18 cellular contexts compared by ENCODE assay signal in genomic region chr19:39130337-39131254, GRCh38. TPM values are rescaled to one million over a fixed set of nuclear protein-coding genes. Genes with fewer than 3 reads are reported as not detected.
DNase-seq lines count a peak whose midpoint lies in the region; ATAC-seq, FAIRE-seq and TF ChIP-seq lines count a peak whose summit lies in the region.
"Had no signal": no experiment of that assay in that cellular context is flagged by ENCODE, and none has a peak within 500 bp of the region (broad histone marks: within the 10 kb centered on the region; RNA-seq: fewer than 3 reads in every experiment).

No MANE protein-coding gene starts in this region.

- H3K4me3 ChIP-seq in A549 = no peak overlapping the region
- no peak overlapping the region for H3K4me3 ChIP-seq in H7 (ENCODE audit: insufficient read depth, low read depth, low read length)
- no peak overlapping the region for H3K4me3 ChIP-seq in K562
- H3K4me3 ChIP-seq in smooth muscle cell = no peak overlapping the region
- H3K4me3 ChIP-seq: mucosa of descending colon, SJSA1, skin epidermis had no signal

- peak overlapping the region in 1 of 2 experiments; percentile 92; a peak in 1 of 6 replicates for H3K27ac ChIP-seq in A549
- H3K27ac ChIP-seq in K562 (ENCODE audit: extremely low read depth, low read depth, low read length) = no peak overlapping the region
- H3K27ac ChIP-seq in smooth muscle cell (ENCODE audit: low read depth) = no peak overlapping the region
- H3K27ac ChIP-seq: SJSA1 had no signal

- H3K4me1 ChIP-seq in A549 (peaks cover 39% of the 10 kb centered on the region), K562 (replicated peaks in 1 of 2; ENCODE audit: control insufficient read depth in 2 of 2, insufficient read depth in 2 of 2, low read length in 2 of 2) (peaks cover 21 to 60% of the 10 kb centered on the region in 2 experiments), smooth muscle cell (ENCODE audit: low read depth) (peaks cover 8% of the 10 kb centered on the region)

- peaks cover 16% of the 10 kb centered on the region for H3K9me1 ChIP-seq in K562 (ENCODE audit: control insufficient read depth, insufficient read depth, low read length)

- H3K9ac ChIP-seq in K562 (ENCODE audit: insufficient read depth in 1 of 2, low read depth in 2 of 2, low read length in 2 of 2) = peak overlapping the region in 1 of 2 experiments; percentile 37; a peak in 2 of 4 replicates
- no peak overlapping the region for H3K9ac ChIP-seq in smooth muscle cell (ENCODE audit: low read depth)

- H3K79me2 ChIP-seq in K562 (ENCODE audit: control insufficient read depth, insufficient read depth, low read length) (peaks cover 90% of the 10 kb centered on the region), smooth muscle cell (ENCODE audit: low read depth) (peaks cover 87% of the 10 kb centered on the region)

- no peaks in the 10 kb centered on the region for H3K27me3 ChIP-seq in H7 (ENCODE audit: control insufficient read depth, insufficient read depth, low read length)
- no peaks in the 10 kb centered on the region for H3K27me3 ChIP-seq in K562 (ENCODE audit: control insufficient read depth in 2 of 2, insufficient read depth in 2 of 2, low read length in 2 of 2)
- no peaks in the 10 kb centered on the region for H3K27me3 ChIP-seq in smooth muscle cell (ENCODE audit: low read depth)
- H3K27me3 ChIP-seq: SJSA1 had no signal

- no peaks in the 10 kb centered on the region for H3K9me3 Mint-ChIP-seq in neural crest cell
- H3K9me3 Mint-ChIP-seq: activated CD4-positive, alpha-beta memory T cell treated with anti-CD3 and anti-CD28 coated beads, Interleukin-2, amount 10 ng/mL, durations not matched to agents 7 days and 5 days had no signal

- POLR2A ChIA-PET in A549 (lab: Yijun Ruan, JAX) (no interaction called here), K562 (lab: Yijun Ruan, JAX) (no interaction called here)

- CTCF ChIA-PET in A549 (lab: Yijun Ruan, JAX) (interaction anchor here (1.2 to 13.1 kb wide), 6 partner anchors 9 to 78 kb away, joined by 3 to 224 read pairs (median 9); no protein-coding TSS in a partner anchor), K562 (lab: Yijun Ruan, JAX; ENCODE audit: low intra/inter-chr PET ratio) (no interaction called here)

- H3K36me3 ChIP-seq in H7 (replicated peaks; ENCODE audit: control insufficient read depth, insufficient read depth, low read length) (no peaks in the 10 kb centered on the region), K562 (ENCODE audit: control insufficient read depth, insufficient read depth, low read length) (peaks cover 3% of the 10 kb centered on the region; the same call in 1 of the 3 replicates), smooth muscle cell (ENCODE audit: low read depth) (no peaks in the 10 kb centered on the region)

- TF ChIP-seq EP300 in A549 (IDR thresholded peaks at IDR 0.05) = no peak
- no peak for TF ChIP-seq EP300 in K562 (IDR thresholded peaks at IDR 0.05; ENCODE audit: low read length)

- FAIRE-seq in A549 (lab: Jason Lieb, UNC) (peak; percentile 23), K562 (lab: Jason Lieb, UNC) (no peak)

- H3K4me2 ChIP-seq in A549 = no peak overlapping the region
- no peak overlapping the region for H3K4me2 ChIP-seq in K562 (ENCODE audit: insufficient read depth, low read length)
- no peak overlapping the region for H3K4me2 ChIP-seq in smooth muscle cell

- TF ChIP-seq RAD21 in A549 (conservative IDR thresholded peaks at IDR 0.05 in 1 of 2, IDR thresholded peaks at IDR 0.05 in 1 of 2) (no peak), K562 (CRISPR knock-in tag; conservative IDR thresholded peaks at IDR 0.05 in 1 of 2, IDR thresholded peaks at IDR 0.05 in 1 of 2) (no peak)

- TF ChIP-seq POLR2A in A549 (IDR thresholded peaks at IDR 0.05; ENCODE audit: low read length) (no peak), K562 (conservative IDR thresholded peaks at IDR 0.05) (no peak)

- H3K4me1 Mint-ChIP-seq in neural crest cell = peaks cover 61% of the 10 kb centered on the region

- no peaks in the 10 kb centered on the region for H3F3A ChIP-seq in smooth muscle cell (ENCODE audit: low read depth)

- ATAC-seq in A549 (no peak), K562 (no peak)
- ATAC-seq: HCT116, mucosa of descending colon had no signal

- H3K9me3 ChIP-seq in A549 (no peaks in the 10 kb centered on the region), K562 (replicated peaks; ENCODE audit: control insufficient read depth, insufficient read depth, low read depth, low read length) (no peaks in the 10 kb centered on the region), smooth muscle cell (replicated peaks; ENCODE audit: low read depth) (no peaks in the 10 kb centered on the region)
- H3K9me3 ChIP-seq: mucosa of descending colon, SJSA1 had no signal

- H2AFZ ChIP-seq in K562 (ENCODE audit: low read depth, low read length) (no peak overlapping the region), smooth muscle cell (ENCODE audit: low read depth) (no peak overlapping the region)

- in situ Hi-C loops in K562 (cut with MboI) = no loop called here

- DNase-seq in A549 (ENCODE audit: low read depth in 1 of 2, low spot score in 1 of 2) = no peak
- DNase-seq in H7 = peak; percentile 50
- no peak for DNase-seq in K562 (ENCODE audit: extremely low read depth in 1 of 4, low spot score in 3 of 4)
- no peak for DNase-seq in neural crest cell (ENCODE audit: low read depth, low spot score)
- no peak for DNase-seq in H4 (ENCODE audit: low spot score)
- no peak for DNase-seq in smooth muscle cell (lab: John Stamatoyannopoulos, UW; ENCODE audit: unreplicated experiment)
- no peak for DNase-seq in ureter (ENCODE audit: low spot score)
- DNase-seq in NCI-H69 (lab: John Stamatoyannopoulos, UW) = no peak
- DNase-seq: activated CD4-positive, alpha-beta memory T cell treated with anti-CD3 and anti-CD28 coated beads, Interleukin-2, amount 10 ng/mL, durations not matched to agents 7 days and 5 days; AML-193; hypothalamus; MM.1S; mucosa of descending colon; NCI-H526 treated with DMSO at 0.1 percent for 48 hours; stimulated activated CD8-positive, alpha-beta memory T cell treated with anti-CD3 and anti-CD28 coated beads, Interleukin-4, amount 100 ng/mL, for 48 hours had no signal

- no peaks in the 10 kb centered on the region for H3K36me3 Mint-ChIP-seq in neural crest cell (ENCODE audit: low read depth)

- WGBS in A549 (ENCODE audit: missing lambda C conversion rate) = 92% methylated on average over 22 of the region's 22 CpGs
- 87% methylated on average over 18 of the region's 22 CpGs for WGBS in K562 (ENCODE audit: insufficient coverage, low coverage, missing lambda C conversion rate)
- WGBS in smooth muscle cell (ENCODE audit: low lambda C conversion rate) = 81% methylated on average over 20 of the region's 22 CpGs

- H4K20me1 ChIP-seq in K562 (replicated peaks; ENCODE audit: control insufficient read depth, insufficient read depth, low read length) (peaks cover 52% of the 10 kb centered on the region), smooth muscle cell (ENCODE audit: low read depth) (peaks cover 91% of the 10 kb centered on the region)

- no peak for TF ChIP-seq CTCF in A549 (IDR thresholded peaks at IDR 0.05)
- no peak for TF ChIP-seq CTCF in K562 (IDR thresholded peaks at IDR 0.05 in 2 of 3, conservative IDR thresholded peaks at IDR 0.05 in 1 of 3; ENCODE audit: insufficient read depth in 2 of 3, low read depth in 1 of 3, low read length in 3 of 3)
- no peak for TF ChIP-seq CTCF in neural crest cell (conservative IDR thresholded peaks at IDR 0.05)
- TF ChIP-seq CTCF in smooth muscle cell (IDR thresholded peaks at IDR 0.05; ENCODE audit: borderline replicate concordance, insufficient read depth, poor library complexity, severe bottlenecking) = no peak

- no peak overlapping the region for H3K4me3 Mint-ChIP-seq in neural crest cell
- H3K4me3 Mint-ChIP-seq: activated CD4-positive, alpha-beta memory T cell treated with anti-CD3 and anti-CD28 coated beads, Interleukin-2, amount 10 ng/mL, durations not matched to agents 7 days and 5 days had no signal

- no peaks in the 10 kb centered on the region for H3K27me3 Mint-ChIP-seq in neural crest cell (ENCODE audit: low read depth)
- H3K27me3 Mint-ChIP-seq: activated CD4-positive, alpha-beta memory T cell treated with anti-CD3 and anti-CD28 coated beads, Interleukin-2, amount 10 ng/mL, durations not matched to agents 7 days and 5 days had no signal

- intact Hi-C loops in K562 (cut with micrococcal nuclease) = no loop called here

- H3K27ac Mint-ChIP-seq in neural crest cell (ENCODE audit: unreplicated experiment) = peak overlapping the region; percentile 35
- H3K27ac Mint-ChIP-seq: activated CD4-positive, alpha-beta memory T cell treated with anti-CD3 and anti-CD28 coated beads, Interleukin-2, amount 10 ng/mL, durations not matched to agents 7 days and 5 days had no signal

- BruUV-seq in K562 (replicated peaks; lab: Mats Ljungman, UMichigan) = no TSS peak

RNA-seq across cellular contexts. Expression of gene PAK4, which starts 5.0 kb away (rescaled TPM):
- polyA plus RNA-seq in A549 (2011; rRNA removed) (37.9 and 42.9 TPM in 2 replicates), A549 (2017; fragmentation: RNase III; extraction: RNeasy Plus Mini Kit Qiagen cat#74134 plus additional on column Dnase treatment) (75.8 to 84.2 TPM (median 76.7 TPM) in 3 replicates), K562 (2011; rRNA removed) (6.0 and 12.1 TPM in 2 replicates), K562 (2014; fragmentation: Illumina TruSeq; extraction: Trizol) (10.6 and 22.2 TPM in 2 replicates), K562 (2014; fragmentation: Nextera tagmentation; extraction: Ambion mirVana) (under 1 TPM; 0.21 to 0.46 TPM), K562 (2014; rRNA removed) (11.5 and 14.4 TPM in 2 replicates), smooth muscle cell (19.1 and 19.9 TPM in 2 replicates)
- polyA plus RNA-seq in A549 (2012; cell fraction: cytosol; rRNA removed) = 105 and 115 TPM in 2 replicates
- 115 and 138 TPM in 2 replicates for polyA plus RNA-seq in A549 (2012; cell fraction: nucleus; rRNA removed)
- 68.7 and 73.7 TPM in 2 replicates for polyA minus RNA-seq in A549 (2011; rRNA and poly(A)+ RNA removed)
- 14.0 and 15.6 TPM in 2 replicates for total RNA-seq in H7 (2014; rRNA removed; shearing (Covaris generic))
- 16.9 and 47.2 TPM in 2 replicates for total RNA-seq in K562 (2011; cell fraction: chromatin; rRNA removed; ENCODE audit: low replicate concordance)
- 23.7 and 25.8 TPM in 2 replicates for total RNA-seq in K562 (2011; cell fraction: nucleolus; rRNA removed)
- total RNA-seq in K562 (2011; cell fraction: nucleoplasm; rRNA removed) = 17.7 and 19.4 TPM in 2 replicates
- total RNA-seq in K562 (2014; rRNA removed) (5.8 and 9.2 TPM in 2 replicates), K562 (2014; rRNA removed; fragmentation: Illumina TruSeq; extraction: Trizol) (1.6 and 2.6 TPM in 2 replicates), K562 (2015; rRNA removed; fragmentation: Illumina TruSeq; extraction: Trizol) (5.4 and 6.3 TPM in 2 replicates), K562 (2021) (33.1 and 33.5 TPM in 2 replicates), neural crest cell (54.4 and 56.8 TPM in 2 replicates), smooth muscle cell (9.7 and 11.8 TPM in 2 replicates), ureter (88.2 TPM)
- polyA plus RNA-seq in K562 (2011; cell fraction: cytosol; rRNA removed) = 12.2 and 23.6 TPM in 2 replicates
- 16.7 and 23.1 TPM in 2 replicates for polyA plus RNA-seq in K562 (2011; cell fraction: nucleus; rRNA removed)
- 25.3 and 28.8 TPM in 2 replicates for polyA plus RNA-seq in K562 (2012)
- polyA minus RNA-seq in K562 (2011; rRNA and poly(A)+ RNA removed) = 4.8 and 6.7 TPM in 2 replicates
- polyA minus RNA-seq in K562 (2011; cell fraction: cytosol; rRNA and poly(A)+ RNA removed) = 13.6 and 24.9 TPM in 2 replicates
- 6.2 and 7.1 TPM in 2 replicates for polyA minus RNA-seq in K562 (2011; cell fraction: nucleus; rRNA and poly(A)+ RNA removed)
- 10.6 and 13.2 TPM in 2 replicates for total RNA-seq in H4 (2014; rRNA removed; shearing (Covaris generic))

RNA-seq across cellular contexts. Expression of gene ACP7, which starts 46.4 kb away (rescaled TPM):
- 0.06 and 0.08 TPM in 2 replicates for polyA plus RNA-seq in A549 (2011; rRNA removed)
- 0.05 and 0.08 TPM in 2 replicates for polyA plus RNA-seq in A549 (2012; cell fraction: cytosol; rRNA removed)
- 0.07 TPM in 1 of 2 replicates, not detected in the other for polyA plus RNA-seq in A549 (2012; cell fraction: nucleus; rRNA removed)
- polyA plus RNA-seq in A549 (2017; fragmentation: RNase III; extraction: RNeasy Plus Mini Kit Qiagen cat#74134 plus additional on column Dnase treatment) = 0.25 to 0.44 TPM (median 0.28 TPM) in 3 replicates
- polyA minus RNA-seq in A549 (2011; rRNA and poly(A)+ RNA removed) = 0.41 TPM in 1 of 2 replicates, not detected in the other
- total RNA-seq in H7 (2014; rRNA removed; shearing (Covaris generic)) = 0.14 TPM in 1 of 2 replicates, not detected in the other
- total RNA-seq in K562 (2011; cell fraction: chromatin; rRNA removed; ENCODE audit: low replicate concordance) = not detected in 2 replicates
- not detected in 2 replicates for total RNA-seq in K562 (2011; cell fraction: nucleolus; rRNA removed)
- total RNA-seq in K562 (2011; cell fraction: nucleoplasm; rRNA removed) = not detected in 2 replicates
- total RNA-seq in K562 (2014; rRNA removed) = not detected in 2 replicates
- total RNA-seq in K562 (2014; rRNA removed; fragmentation: Illumina TruSeq; extraction: Trizol) = not detected in 2 replicates
- not detected in 2 replicates for total RNA-seq in K562 (2015; rRNA removed; fragmentation: Illumina TruSeq; extraction: Trizol)
- total RNA-seq in K562 (2021) = not detected in 2 replicates
- not detected in 2 replicates for polyA plus RNA-seq in K562 (2011; rRNA removed)
- not detected in 2 replicates for polyA plus RNA-seq in K562 (2011; cell fraction: cytosol; rRNA removed)
- not detected in 2 replicates for polyA plus RNA-seq in K562 (2011; cell fraction: nucleus; rRNA removed)
- not detected in 2 replicates for polyA plus RNA-seq in K562 (2012)
- polyA plus RNA-seq in K562 (2014; fragmentation: Illumina TruSeq; extraction: Trizol) = not detected in 2 replicates
- not detected for polyA plus RNA-seq in K562 (2014; fragmentation: Nextera tagmentation; extraction: Ambion mirVana)
- polyA plus RNA-seq in K562 (2014; rRNA removed) = not detected in 2 replicates
- not detected in 2 replicates for polyA minus RNA-seq in K562 (2011; rRNA and poly(A)+ RNA removed)
- not detected in 2 replicates for polyA minus RNA-seq in K562 (2011; cell fraction: cytosol; rRNA and poly(A)+ RNA removed)
- polyA minus RNA-seq in K562 (2011; cell fraction: nucleus; rRNA and poly(A)+ RNA removed) = not detected in 2 replicates
- total RNA-seq in neural crest cell = not detected in 2 replicates
- total RNA-seq in H4 (2014; rRNA removed; shearing (Covaris generic)) = not detected in 2 replicates
- 0.22 and 2.2 TPM in 2 replicates for total RNA-seq in smooth muscle cell
- not detected in 2 replicates for polyA plus RNA-seq in smooth muscle cell
- 1.8 TPM for total RNA-seq in ureter
- total RNA-seq: activated CD4-positive, alpha-beta memory T cell treated with anti-CD3 and anti-CD28 coated beads, Interleukin-2, amount 10 ng/mL, durations not matched to agents 7 days and 5 days; mucosa of descending colon; SJSA1 had no signal

Comparison
In these comparisons a context has a peak if more than half of its experiments do, and no peak if none do; other contexts are left out.
1. Of the 35 proteins assayed by ChIP-seq in both K562 and A549: peak only in K562: none; only in A549: none; in both: ZFP36; in neither: 33; mixed calls (peak in some experiments, not most) for 1.